ENCODE assay signal across 12 cellular contexts in the genomic region with DNA sequence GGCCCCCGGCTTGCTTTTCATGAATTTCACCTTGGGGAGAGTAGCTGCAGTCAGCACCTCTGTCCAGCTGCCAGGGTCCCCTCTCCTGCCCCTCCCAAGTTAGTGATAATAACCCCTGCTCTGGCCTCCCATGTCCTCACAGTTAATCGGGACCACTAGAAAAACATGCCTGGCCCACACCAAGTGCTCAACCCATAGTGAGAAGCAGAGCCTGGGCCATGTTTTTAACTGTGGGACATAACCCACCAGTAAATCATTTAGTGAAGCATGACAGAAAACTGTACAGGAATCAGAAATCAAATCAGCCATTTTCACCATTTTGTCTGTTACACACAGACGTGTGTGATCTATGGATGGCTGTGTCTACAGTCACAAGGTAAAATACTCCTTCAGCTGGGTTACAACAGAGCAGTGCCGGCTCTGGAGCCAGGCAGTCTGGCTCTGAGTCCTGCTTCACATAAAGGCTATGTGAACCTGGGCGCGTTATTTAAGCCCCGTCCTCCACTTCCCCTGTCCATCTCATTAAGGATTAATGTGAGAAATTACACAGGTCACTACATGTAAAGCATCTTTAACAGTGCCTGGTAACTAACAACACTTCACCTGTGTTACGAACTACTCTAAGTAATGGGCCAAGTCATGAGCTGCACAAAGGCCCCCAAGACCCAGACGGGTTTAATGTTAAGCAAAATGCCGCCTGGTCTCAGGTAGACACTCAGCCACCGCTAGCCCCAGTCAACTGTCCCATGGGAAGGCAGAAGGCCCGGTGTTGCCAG. TPM values are rescaled to one million over a fixed set of nuclear protein-coding genes. Genes with fewer than 3 reads are reported as not detected.
DNase-seq lines count a peak whose midpoint lies in the region; ATAC-seq and TF ChIP-seq lines count a peak whose summit lies in the region.
"Had no signal": no experiment of that assay in that cellular context is flagged by ENCODE, and none has a peak within 500 bp of the region (broad histone marks: within the 10 kb centered on the region; RNA-seq: fewer than 3 reads in every experiment).

No MANE protein-coding gene starts in this region.

- H3K4me1 Mint-ChIP-seq in CD4-positive, CD25-positive, alpha-beta regulatory T cell, result peaks cover 16 to 51% (median 35%) of the 10 kb centered on the region in 4 donors
- H3K4me1 Mint-ChIP-seq in natural killer cell, result peaks cover 26 to 48% of the 10 kb centered on the region in 2 donors

- H3K9me3 Mint-ChIP-seq in CD4-positive, CD25-positive, alpha-beta regulatory T cell, result peaks cover 0 to 5% (median 0%) of the 10 kb centered on the region in 7 donors
- no peaks in the 10 kb centered on the region for H3K9me3 Mint-ChIP-seq in natural killer cell

- H3K4me1 ChIP-seq in CD4-positive, CD25-positive, alpha-beta regulatory T cell (ENCODE audit: control insufficient read depth, insufficient read depth, low read length, poor library complexity, severe bottlenecking), result peaks cover 41% of the 10 kb centered on the region
- H3K4me1 ChIP-seq in HUES48 (ENCODE audit: control insufficient read depth, insufficient read depth, low read length) (no peaks in the 10 kb centered on the region), breast epithelium (peaks cover 9 to 14% of the 10 kb centered on the region in 2 donors)
- H3K4me1 ChIP-seq: colonic mucosa had no signal

- no peak overlapping the region for H3K4me3 ChIP-seq in CD4-positive, CD25-positive, alpha-beta regulatory T cell (ENCODE audit: low read depth, low read length)
- H3K4me3 ChIP-seq in HUES48 (ENCODE audit: low read depth, low read length), result no peak overlapping the region
- H3K4me3 ChIP-seq in breast epithelium, result no peak overlapping the region
- H3K4me3 ChIP-seq: colonic mucosa had no signal

- H3K36me3 ChIP-seq in CD4-positive, CD25-positive, alpha-beta regulatory T cell (ENCODE audit: control insufficient read depth, insufficient read depth, low read length), result peaks cover 82% of the 10 kb centered on the region
- H3K36me3 ChIP-seq in HUES48 (ENCODE audit: control insufficient read depth, insufficient read depth, low read length) (peaks cover 90% of the 10 kb centered on the region), breast epithelium (peaks cover 18% of the 10 kb centered on the region)

- TF ChIP-seq CTCF in breast epithelium (IDR thresholded peaks at IDR 0.05), result no peak
- no peak for TF ChIP-seq CTCF in natural killer cell (IDR thresholded peaks at IDR 0.05)

- H3K9ac ChIP-seq in HUES48 (ENCODE audit: low read depth, low read length), result no peak overlapping the region

- peak overlapping the region; percentile 44 for H3K27ac ChIP-seq in CD4-positive, CD25-positive, alpha-beta regulatory T cell (ENCODE audit: insufficient read depth, low read length, poor library complexity, severe bottlenecking)
- H3K27ac ChIP-seq in HUES48 (ENCODE audit: low read depth, low read length), result peak overlapping the region; percentile 43
- peak overlapping the region; percentile 58 to 91 for H3K27ac ChIP-seq in breast epithelium
- H3K27ac ChIP-seq: colonic mucosa had no signal

- ATAC-seq in CD4-positive, CD25-positive, alpha-beta regulatory T cell (ENCODE audit: low read depth in 2 of 2), result no peak
- ATAC-seq in natural killer cell (no peak), HG02798 (IDR thresholded peaks at IDR 0.05; ENCODE audit: poor library complexity, unreplicated experiment) (no peak)

- no peaks in the 10 kb centered on the region for H3K27me3 ChIP-seq in CD4-positive, CD25-positive, alpha-beta regulatory T cell (ENCODE audit: control insufficient read depth, insufficient read depth, low read length)
- H3K27me3 ChIP-seq in HUES48 (ENCODE audit: control insufficient read depth, insufficient read depth, low read length) (no peaks in the 10 kb centered on the region), breast epithelium (no peaks in the 10 kb centered on the region)
- H3K27me3 ChIP-seq: colonic mucosa had no signal

- H3K36me3 Mint-ChIP-seq in CD4-positive, CD25-positive, alpha-beta regulatory T cell, result peaks cover 57% of the 10 kb centered on the region
- peaks cover 18% of the 10 kb centered on the region for H3K36me3 Mint-ChIP-seq in natural killer cell

- H3K9me3 ChIP-seq in CD4-positive, CD25-positive, alpha-beta regulatory T cell (ENCODE audit: control insufficient read depth in 2 of 2, low read length in 2 of 2), result no peaks in the 10 kb centered on the region
- H3K9me3 ChIP-seq in HUES48 (ENCODE audit: control insufficient read depth, insufficient read depth, low read length) (no peaks in the 10 kb centered on the region), breast epithelium (no peaks in the 10 kb centered on the region)
- H3K9me3 ChIP-seq: colonic mucosa had no signal

- no peak overlapping the region for H3K27ac Mint-ChIP-seq in CD4-positive, CD25-positive, alpha-beta regulatory T cell
- peak overlapping the region; percentile 47 to 72 for H3K27ac Mint-ChIP-seq in natural killer cell

- H3K27me3 Mint-ChIP-seq in CD4-positive, CD25-positive, alpha-beta regulatory T cell, result peaks cover 11% of the 10 kb centered on the region
- no peaks in the 10 kb centered on the region for H3K27me3 Mint-ChIP-seq in natural killer cell (ENCODE audit: low read depth in 2 of 2)

- DNase-seq in CD4-positive, CD25-positive, alpha-beta regulatory T cell, result no peak
- DNase-seq in breast epithelium (ENCODE audit: low spot score in 2 of 2) (no peak), natural killer cell (no peak), NCI-H1417 treated with DMSO at 0.1 percent for 48 hours (lab: John Stamatoyannopoulos, UW) (no peak), NCI-H2227 treated with DMSO at 0.1 percent for 48 hours (lab: John Stamatoyannopoulos, UW) (no peak), cerebellum (ENCODE audit: low spot score) (no peak)
- DNase-seq: colonic mucosa, hippocampal formation, NCI-H345 had no signal

- intact Hi-C loops in breast epithelium (cut with DNase I; ENCODE audit: low total_unique reads), result no loop called here
- intact Hi-C loops in natural killer cell (cut with micrococcal nuclease), result no loop called here

- no peak for TF ChIP-seq POLR2A in breast epithelium (IDR thresholded peaks at IDR 0.05)

- peak overlapping the region in 3 of 4 donors; percentile 21 to 71 (median 48) for H3K4me3 Mint-ChIP-seq in CD4-positive, CD25-positive, alpha-beta regulatory T cell
- H3K4me3 Mint-ChIP-seq in natural killer cell, result no peak overlapping the region

RNA-seq across cellular contexts. Expression of gene ECH1, which starts 7.6 kb away (rescaled TPM):
- 95.2 TPM for total RNA-seq in CD4-positive, CD25-positive, alpha-beta regulatory T cell
- 100 to 1,000 TPM; 248 to 308 (median 277) TPM for polyA plus RNA-seq in CD4-positive, CD25-positive, alpha-beta regulatory T cell
- 100 to 1,000 TPM in 1 of 3 donors, 10 to 100 TPM in 2; 85.8 to 113 (median 93.8) TPM for total RNA-seq in breast epithelium
- 100 to 1,000 TPM; 114 to 145 (median 119) TPM for total RNA-seq in natural killer cell
- 34.5 TPM for total RNA-seq in cerebellum

RNA-seq across cellular contexts. Expression of gene HNRNPL, which starts 10.6 kb away (rescaled TPM):
- 503 TPM for total RNA-seq in CD4-positive, CD25-positive, alpha-beta regulatory T cell
- 10 to 100 TPM; 66.3 to 93.6 (median 85.5) TPM for polyA plus RNA-seq in CD4-positive, CD25-positive, alpha-beta regulatory T cell
- total RNA-seq in breast epithelium (100 to 1,000 TPM; 164 to 193 (median 168) TPM), natural killer cell (100 to 1,000 TPM; 636 to 800 (median 702) TPM), cerebellum (188 TPM)

RNA-seq across cellular contexts. Expression of gene LGALS4, which starts 26.4 kb away (rescaled TPM):
- 2.1 TPM for total RNA-seq in CD4-positive, CD25-positive, alpha-beta regulatory T cell
- polyA plus RNA-seq in CD4-positive, CD25-positive, alpha-beta regulatory T cell, result under 1 TPM in 1 of 4 donors, not detected in 3; 0.10 TPM
- total RNA-seq in breast epithelium, result 10 to 100 TPM in 1 of 3 donors, under 1 TPM in 2; 0.80 to 16.4 (median 0.88) TPM
- total RNA-seq in natural killer cell, result 1 to 10 TPM; 4.2 to 4.8 (median 4.6) TPM
- 3.2 TPM for total RNA-seq in cerebellum
- total RNA-seq: SK-MEL-5 had no signal

RNA-seq across cellular contexts. Expression of gene RINL, which starts 38.9 kb away (rescaled TPM):
- 48.9 TPM for total RNA-seq in CD4-positive, CD25-positive, alpha-beta regulatory T cell
- 10 to 100 TPM; 30.1 to 39.7 (median 36.5) TPM for polyA plus RNA-seq in CD4-positive, CD25-positive, alpha-beta regulatory T cell
- total RNA-seq in breast epithelium, result 10 to 100 TPM in 2 of 3 donors, 1 to 10 TPM in 1; 4.5 to 13.0 (median 12.8) TPM
- total RNA-seq in natural killer cell, result 10 to 100 TPM; 59.7 to 65.6 (median 59.7) TPM
- total RNA-seq in cerebellum, result 2.7 TPM

RNA-seq across cellular contexts. Expression of gene LGALS7B, which starts 50.2 kb away (rescaled TPM):
- not detected for total RNA-seq in CD4-positive, CD25-positive, alpha-beta regulatory T cell
- polyA plus RNA-seq in CD4-positive, CD25-positive, alpha-beta regulatory T cell, result not detected
- total RNA-seq in breast epithelium (10 to 100 TPM in 1 of 3 donors, 1 to 10 TPM in 1, not detected in 1; 5.9 to 23.6 TPM), natural killer cell (not detected), cerebellum (not detected)
- total RNA-seq: colonic mucosa, SK-MEL-5 had no signal

Comparison
In these comparisons a context has a peak if more than half of its experiments do, and no peak if none do; other contexts are left out.
1. H3K27ac Mint-ChIP-seq: peak in natural killer cell (2 of 2); none in CD4-positive, CD25-positive, alpha-beta regulatory T cell (0 of 3).
2. Peak in every context shown above with its lines, with median percentiles within 50 percentile points of each other: H3K27ac ChIP-seq.